ENCODE assay signal across 1 cellular context in genomic region chr9:35685506-35685905, GRCh38.
TF ChIP-seq lines count a peak whose summit lies in the region.

No MANE protein-coding gene starts in this region.

TF ChIP-seq in K562, 482 proteins besides CTCF, POLR2A, EP300 and RAD21:
- peak in 1 of 2 experiments; percentile 61; a peak in 2 of 4 replicates for TF ChIP-seq RCOR1 (IDR thresholded peaks at IDR 0.05; ENCODE audit: borderline replicate concordance in 1 of 2, low read depth in 2 of 2, low read length in 2 of 2)
- TF ChIP-seq NR2C1 (IDR thresholded peaks at IDR 0.05) = peak; percentile 76
- peak; percentile 80 for TF ChIP-seq NR2C1 (tag; IDR thresholded peaks at IDR 0.05)
- TF ChIP-seq STAT5B (CRISPR knock-in tag; IDR thresholded peaks at IDR 0.05) = no peak
- TF ChIP-seq NR2C2 (CRISPR knock-in tag; IDR thresholded peaks at IDR 0.05) = 0 out of 2 replicates have a peak, but pooled peaks have one; percentile 27
- peak; percentile 17; the same call in 1 of the 2 replicates for TF ChIP-seq NR2C2 (tag; IDR thresholded peaks at IDR 0.05)
